ENCODE assay signal across 19 cellular contexts in genomic region chr3:69328903-69329302, GRCh38. TPM values are rescaled to one million over a fixed set of nuclear protein-coding genes. Genes with fewer than 3 reads are reported as not detected.
DNase-seq lines count a peak whose midpoint lies in the region; ATAC-seq, FAIRE-seq and TF ChIP-seq lines count a peak whose summit lies in the region.
"Had no signal": no experiment of that assay in that cellular context is flagged by ENCODE, and none has a peak within 500 bp of the region (broad histone marks: within the 10 kb centered on the region; RNA-seq: fewer than 3 reads in every experiment).

No MANE protein-coding gene starts in this region.

- no peaks in the 10 kb centered on the region for H3K9me2 ChIP-seq in OCI-LY1 (ENCODE audit: low read depth, low read length)

- POLR2A ChIA-PET in endothelial cell of umbilical vein (lab: Charles Lee) = no interaction called here

- no peaks in the 10 kb centered on the region for H3K9me3 ChIP-seq in OCI-LY1 (ENCODE audit: low read length)
- no peaks in the 10 kb centered on the region for H3K9me3 ChIP-seq in endothelial cell of umbilical vein (replicated peaks; ENCODE audit: control insufficient read depth, insufficient read depth, low read length)
- H3K9me3 ChIP-seq in effector memory CD4-positive, alpha-beta T cell (ENCODE audit: control insufficient read depth, low read length) = no peaks in the 10 kb centered on the region
- H3K9me3 ChIP-seq: vagina had no signal

- H3K4me2 ChIP-seq in OCI-LY1 (ENCODE audit: low read length) (peak overlapping the region; percentile 39; the same call in 1 of the 2 replicates), endothelial cell of umbilical vein (ENCODE audit: insufficient read depth, low read length) (peak overlapping the region; percentile 4)

- no peak for DNase-seq in activated T-cell treated with anti-CD3 and anti-CD28 coated beads, Interleukin-2, amount 50 U/mL, for 24 hours
- no peak for DNase-seq in activated T-cell treated with anti-CD3 and anti-CD28 coated beads, Interleukin-2, amount 50 U/mL, for 48 hours
- DNase-seq in endothelial cell of umbilical vein (ENCODE audit: low read depth, low spot score) (no peak), NCI-H1417 (lab: John Stamatoyannopoulos, UW) (no peak)
- no peak for DNase-seq in stimulated activated naive CD8-positive, alpha-beta T cell treated with anti-CD3 and anti-CD28 coated beads, Interleukin-15, amount 100 ng/mL, for 72 hours
- no peak for DNase-seq in effector memory CD4-positive, alpha-beta T cell
- DNase-seq: ACHN; activated CD4-positive, alpha-beta T cell treated with anti-CD3 and anti-CD28 coated beads, Interleukin-2, amount 50 U/mL, for 48 hours; activated naive CD4-positive, alpha-beta T cell treated with Interleukin-2 at 50 U/mL for 16 hours; caudate nucleus; glutamatergic neuron; NCI-H2029 treated with DMSO at 0.1 percent for 48 hours; stimulated activated CD4-positive, alpha-beta T cell treated with anti-CD3 and anti-CD28 coated beads, Interleukin-1b, Interleukin-23, amount 100 ng/mL, for 48 hours; T-helper 17 cell had no signal

- H3K27me3 ChIP-seq in OCI-LY1 (ENCODE audit: insufficient read depth, low read length) (no peaks in the 10 kb centered on the region), endothelial cell of umbilical vein (ENCODE audit: control insufficient read depth in 2 of 2, insufficient read depth in 2 of 2, low read length in 2 of 2) (no peaks in the 10 kb centered on the region)
- H3K27me3 ChIP-seq in effector memory CD4-positive, alpha-beta T cell (replicated peaks; ENCODE audit: control insufficient read depth, insufficient read depth, low read length, poor library complexity, severe bottlenecking) = no peaks in the 10 kb centered on the region
- H3K27me3 ChIP-seq: vagina had no signal

- no peaks in the 10 kb centered on the region for H3K9me1 ChIP-seq in endothelial cell of umbilical vein (replicated peaks; ENCODE audit: control insufficient read depth, extremely low read depth, insufficient read depth, low read length)

- no peak for ATAC-seq in stimulated activated naive CD8-positive, alpha-beta T cell treated with anti-CD3 and anti-CD28 coated beads, Interleukin-15, amount 100 ng/mL, for 72 hours
- no peak for ATAC-seq in HG03135 (IDR thresholded peaks at IDR 0.05; ENCODE audit: unreplicated experiment)
- ATAC-seq: T-helper 17 cell had no signal

- peaks cover 3% of the 10 kb centered on the region for H3K9me3 Mint-ChIP-seq in activated T-cell treated with anti-CD3 and anti-CD28 coated beads, Interleukin-2, amount 50 U/mL, for 24 hours
- no peaks in the 10 kb centered on the region for H3K9me3 Mint-ChIP-seq in stimulated activated naive CD8-positive, alpha-beta T cell treated with anti-CD3 and anti-CD28 coated beads, Interleukin-15, amount 100 ng/mL, for 72 hours

- intact Hi-C loops in endothelial cell of umbilical vein (cut with micrococcal nuclease) = no loop called here

- no peak for FAIRE-seq in endothelial cell of umbilical vein (lab: Jason Lieb, UNC)
- FAIRE-seq: GM18507, keratinocyte had no signal

- TF ChIP-seq POLR2A in endothelial cell of umbilical vein (IDR thresholded peaks at IDR 0.05; ENCODE audit: low read depth, low read length) = no peak

- H4K20me1 ChIP-seq in OCI-LY1 (ENCODE audit: insufficient read depth, low read length) (no peaks in the 10 kb centered on the region), endothelial cell of umbilical vein (replicated peaks; ENCODE audit: control insufficient read depth, extremely low read depth, insufficient read depth, low read length) (peaks cover 8% of the 10 kb centered on the region)

- dilution Hi-C loops in endothelial cell of umbilical vein (cut with MboI; ENCODE audit: extremely low pct_ligation_motif_present, low sequenced_read_pairs) = loop anchor here (10.0 kb wide), 1 partner anchor 96 kb away; no protein-coding TSS in a partner anchor

- H3K36me3 ChIP-seq in OCI-LY1 (ENCODE audit: insufficient read depth, low read length) = no peaks in the 10 kb centered on the region
- H3K36me3 ChIP-seq in endothelial cell of umbilical vein (ENCODE audit: control insufficient read depth in 2 of 2, extremely low read depth in 1 of 2, insufficient read depth in 2 of 2, low read length in 2 of 2) = peaks cover 1 to 5% of the 10 kb centered on the region in 2 experiments
- no peaks in the 10 kb centered on the region for H3K36me3 ChIP-seq in effector memory CD4-positive, alpha-beta T cell (ENCODE audit: control insufficient read depth, insufficient read depth, low read length)
- H3K36me3 ChIP-seq: vagina had no signal

- H3K4me3 Mint-ChIP-seq in activated T-cell treated with anti-CD3 and anti-CD28 coated beads, Interleukin-2, amount 50 U/mL, for 24 hours = no peak overlapping the region
- H3K4me3 Mint-ChIP-seq in stimulated activated naive CD8-positive, alpha-beta T cell treated with anti-CD3 and anti-CD28 coated beads, Interleukin-15, amount 100 ng/mL, for 72 hours = peak overlapping the region; percentile 66 to 68
- H3K4me3 Mint-ChIP-seq: T-helper 17 cell had no signal

- H3K4me3 ChIP-seq in OCI-LY1 (ENCODE audit: low read depth, low read length, poor library complexity, severe bottlenecking) = no peak overlapping the region
- H3K4me3 ChIP-seq in endothelial cell of umbilical vein (replicated peaks in 1 of 3; ENCODE audit: insufficient read depth in 1 of 3, low read depth in 1 of 3, low read length in 3 of 3) = no peak overlapping the region
- H3K4me3 ChIP-seq in effector memory CD4-positive, alpha-beta T cell (ENCODE audit: insufficient read depth, low read depth, low read length, poor library complexity, severe bottlenecking) = no peak overlapping the region
- H3K4me3 ChIP-seq: vagina had no signal

- peak overlapping the region; percentile 77; the same call in 1 of the 2 replicates for H2AFZ ChIP-seq in OCI-LY1 (ENCODE audit: low read length)
- no peak overlapping the region for H2AFZ ChIP-seq in endothelial cell of umbilical vein (ENCODE audit: low read depth, low read length)

- CTCF ChIA-PET in endothelial cell of umbilical vein (lab: Charles Lee) = interaction anchor here (0.9 to 3.4 kb wide), 4 partner anchors 19 to 171 kb away, joined by 3 to 20 read pairs (median 8); partner anchors contain the start of gene FRMD4B

- H3K27ac Mint-ChIP-seq in activated T-cell treated with anti-CD3 and anti-CD28 coated beads, Interleukin-2, amount 50 U/mL, for 24 hours = peak overlapping the region; percentile 90
- peak overlapping the region; percentile 76 to 97 for H3K27ac Mint-ChIP-seq in stimulated activated naive CD8-positive, alpha-beta T cell treated with anti-CD3 and anti-CD28 coated beads, Interleukin-15, amount 100 ng/mL, for 72 hours
- H3K27ac Mint-ChIP-seq: T-helper 17 cell had no signal

- no peaks in the 10 kb centered on the region for H3K27me3 Mint-ChIP-seq in activated T-cell treated with anti-CD3 and anti-CD28 coated beads, Interleukin-2, amount 50 U/mL, for 24 hours
- no peaks in the 10 kb centered on the region for H3K27me3 Mint-ChIP-seq in stimulated activated naive CD8-positive, alpha-beta T cell treated with anti-CD3 and anti-CD28 coated beads, Interleukin-15, amount 100 ng/mL, for 72 hours

- H3K27ac ChIP-seq in OCI-LY1 (ENCODE audit: low read depth, low read length, poor library complexity, severe bottlenecking) = peak overlapping the region; percentile 90
- no peak overlapping the region for H3K27ac ChIP-seq in endothelial cell of umbilical vein (ENCODE audit: insufficient read depth, low read depth, low read length)
- H3K27ac ChIP-seq in effector memory CD4-positive, alpha-beta T cell (ENCODE audit: insufficient read depth, low read length, poor library complexity, severe bottlenecking) = no peak overlapping the region
- H3K27ac ChIP-seq: vagina had no signal

- peaks cover 50% of the 10 kb centered on the region for H3K4me1 ChIP-seq in OCI-LY1 (ENCODE audit: insufficient read depth, low read length, severe bottlenecking)
- peaks cover 33% of the 10 kb centered on the region for H3K4me1 ChIP-seq in endothelial cell of umbilical vein (ENCODE audit: control insufficient read depth, extremely low read depth, insufficient read depth, low read length)
- H3K4me1 ChIP-seq in effector memory CD4-positive, alpha-beta T cell (ENCODE audit: control insufficient read depth, insufficient read depth, low read length, poor library complexity, severe bottlenecking) = peaks cover 3% of the 10 kb centered on the region

- BruUV-seq in endothelial cell of umbilical vein (replicated peaks; lab: Mats Ljungman, UMichigan) = no TSS peak

- no peaks in the 10 kb centered on the region for H3K79me2 ChIP-seq in OCI-LY1 (ENCODE audit: insufficient read depth, low read length)
- peaks cover 72% of the 10 kb centered on the region for H3K79me2 ChIP-seq in endothelial cell of umbilical vein (ENCODE audit: control insufficient read depth, insufficient read depth, low read length)

- TF ChIP-seq CTCF in OCI-LY1 (IDR thresholded peaks at IDR 0.05; ENCODE audit: low read length) (no peak), endothelial cell of umbilical vein (IDR thresholded peaks at IDR 0.05; ENCODE audit: extremely low read depth in 1 of 2, insufficient read depth in 1 of 2, low read depth in 1 of 2, low read length in 2 of 2) (no peak)

- no peaks in the 10 kb centered on the region; the same call in 1 of the 2 replicates for H3F3A ChIP-seq in OCI-LY1 (ENCODE audit: insufficient read depth, low read length)

- no peaks in the 10 kb centered on the region for H3K36me3 Mint-ChIP-seq in activated T-cell treated with anti-CD3 and anti-CD28 coated beads, Interleukin-2, amount 50 U/mL, for 24 hours (ENCODE audit: low read depth)

- H3K4me1 Mint-ChIP-seq in activated T-cell treated with anti-CD3 and anti-CD28 coated beads, Interleukin-2, amount 50 U/mL, for 24 hours (ENCODE audit: low read depth) = peaks cover 45% of the 10 kb centered on the region
- H3K4me1 Mint-ChIP-seq in stimulated activated naive CD8-positive, alpha-beta T cell treated with anti-CD3 and anti-CD28 coated beads, Interleukin-15, amount 100 ng/mL, for 72 hours = peaks cover 49% of the 10 kb centered on the region

- H3K9ac ChIP-seq in OCI-LY1 (ENCODE audit: low read length) = no peak overlapping the region
- no peak overlapping the region for H3K9ac ChIP-seq in endothelial cell of umbilical vein (replicated peaks; ENCODE audit: extremely low read depth, insufficient read depth, low read length)

TF ChIP-seq in endothelial cell of umbilical vein, 7 proteins besides CTCF, POLR2A, EP300 and RAD21 (continues in another document):
- no peak for TF ChIP-seq MAX (IDR thresholded peaks at IDR 0.05; ENCODE audit: insufficient read depth, insufficient read length)

RNA-seq across cellular contexts. Expression of gene FRMD4B, which starts 57.0 kb away (rescaled TPM):
- 77.7 and 89.7 TPM in 2 replicates for total RNA-seq in endothelial cell of umbilical vein
- polyA plus RNA-seq in endothelial cell of umbilical vein = 58.4 and 66.4 TPM in 2 replicates
- 54.0 and 54.3 TPM in 2 replicates for polyA plus RNA-seq in endothelial cell of umbilical vein (2011; cell fraction: cytosol; rRNA removed)
- 187 and 208 TPM in 2 replicates for polyA plus RNA-seq in endothelial cell of umbilical vein (2011; cell fraction: nucleus; rRNA removed)
- polyA plus RNA-seq in endothelial cell of umbilical vein (2012) = 48.6 and 55.5 TPM in 2 replicates
- polyA minus RNA-seq in endothelial cell of umbilical vein = 215 and 218 TPM in 2 replicates
- polyA minus RNA-seq in endothelial cell of umbilical vein (2011; cell fraction: cytosol; rRNA and poly(A)+ RNA removed) = 3.3 TPM
- polyA minus RNA-seq in endothelial cell of umbilical vein (2011; cell fraction: nucleus; rRNA and poly(A)+ RNA removed) = 236 and 297 TPM in 2 replicates
